Comparison of ENCODE assay signal across 25 cellular contexts in the genomic region with DNA sequence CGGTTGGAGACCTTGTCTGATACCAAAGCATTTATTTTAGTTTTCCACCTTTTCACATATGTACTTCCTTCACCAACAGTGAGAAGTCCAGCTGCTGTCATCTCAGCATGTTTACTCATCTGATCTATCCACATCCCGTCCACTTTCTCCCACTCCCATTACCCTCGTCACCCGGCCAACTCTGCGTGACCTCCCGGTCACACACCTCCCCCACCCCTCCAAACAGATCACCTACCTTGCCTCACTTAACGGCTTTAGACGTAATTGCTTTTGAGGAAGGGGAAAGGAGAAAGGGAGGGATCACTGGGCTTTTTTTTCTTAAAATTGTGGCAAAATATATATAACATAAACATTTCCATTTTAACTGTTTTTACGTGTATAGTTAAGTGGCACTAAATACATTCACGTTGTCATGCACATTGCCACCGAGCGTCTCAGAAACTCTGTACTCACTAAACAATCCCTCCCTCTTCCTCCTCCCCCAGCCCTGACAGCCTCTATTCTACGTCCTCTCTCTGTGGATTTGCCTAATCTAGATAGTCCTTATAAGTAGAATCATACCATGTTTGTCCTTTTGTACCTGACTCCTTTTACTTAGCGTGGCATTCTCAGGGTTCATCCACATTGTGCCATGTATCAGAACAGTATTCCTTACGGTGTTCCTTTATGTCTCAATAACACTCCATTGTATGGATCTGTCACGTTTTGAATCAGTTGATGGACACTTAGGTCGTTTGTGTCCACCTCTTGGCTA.
"Had no signal": no experiment of that assay in that cellular context is flagged by ENCODE, and none has a peak within 500 bp of the region (broad histone marks: within the 10 kb centered on the region; RNA-seq: fewer than 3 reads in every experiment).

No MANE protein-coding gene starts in this region.

- H3K27ac ChIP-seq: heart right ventricle, hepatocyte, left lung, pancreas, prostate gland, sigmoid colon, spleen, suprapubic skin, thoracic aorta, tibial artery, upper lobe of right lung had no signal

- H3K4me3 ChIP-seq: heart right ventricle, hepatocyte, left lung, lung, pancreas, prostate gland, sigmoid colon, spleen, suprapubic skin, thoracic aorta, tibial artery, upper lobe of right lung had no signal

- DNase-seq: heart right ventricle; islet precursor cell; left lung; mesendoderm; naive B cell; natural killer cell; pancreas; posterior cingulate gyrus; retina; right cardiac atrium; sigmoid colon; spleen; stimulated activated CD4-positive, alpha-beta T cell treated with anti-CD3 and anti-CD28 coated beads, Interleukin-4, amount 100 ng/mL, for 24 hours; stimulated activated naive CD4-positive, alpha-beta T cell; tibial artery; trophoblast cell; upper lobe of right lung had no signal

- H3K4me1 ChIP-seq: left lung, pancreas, prostate gland, sigmoid colon, spleen, suprapubic skin, tibial artery, upper lobe of right lung had no signal

- FAIRE-seq: pancreas, small intestine, urothelium cell line had no signal

- H3K27me3 ChIP-seq: heart right ventricle, hepatocyte, left lung, pancreas, sigmoid colon, spleen, suprapubic skin, tibial artery, upper lobe of right lung had no signal

- ATAC-seq: heart right ventricle; left lung; natural killer cell; pancreas; right cardiac atrium; stimulated activated effector memory CD8-positive, alpha-beta T cell treated with anti-CD3 and anti-CD28 coated beads, Interleukin-12 subunit alpha, Interleukin-12 subunit beta, amount 100 ng/mL, for 72 hours; upper lobe of right lung had no signal

- H2AFZ ChIP-seq: hepatocyte had no signal

- H3K79me2 ChIP-seq: hepatocyte had no signal

- H3K9me3 ChIP-seq: heart right ventricle, left lung, pancreas, prostate gland, sigmoid colon, spleen, suprapubic skin, thoracic aorta, tibial artery, upper lobe of right lung had no signal

- H3K36me3 ChIP-seq: prostate gland, thoracic aorta had no signal

- H3K4me2 ChIP-seq: hepatocyte had no signal
